Comparison of ENCODE assay signal across 1 cellular context in genomic region chr1:77888429-77889239, GRCh38.
TF ChIP-seq lines count a peak whose summit lies in the region.

Gene NEXN, plus strand, starts transcription at chr1:77888624. Its CDS starts 27,483 bp downstream, at chr1:77916107.

TF ChIP-seq in WTC11, 78 proteins besides CTCF, POLR2A, EP300 and RAD21 (continued from another document and continues in another):
- TF ChIP-seq PRDM15 (CRISPR knock-in tag; IDR thresholded peaks at IDR 0.05) (no peak), RORB (CRISPR knock-in tag; IDR thresholded peaks at IDR 0.05) (no peak), ZNF281 (CRISPR knock-in tag; IDR thresholded peaks at IDR 0.05) (peak; percentile 67; the same call in 1 of the 2 replicates), TEAD1 (CRISPR knock-in tag; IDR thresholded peaks at IDR 0.05) (no peak), ATF1 (CRISPR knock-in tag; IDR thresholded peaks at IDR 0.05) (no peak), TCF7 (CRISPR knock-in tag; IDR thresholded peaks at IDR 0.05; ENCODE audit: low read depth) (no peak), USF1 (CRISPR knock-in tag; IDR thresholded peaks at IDR 0.05) (0 out of 2 replicates have a peak, but pooled peaks have one; percentile 6), SOX15 (CRISPR knock-in tag; IDR thresholded peaks at IDR 0.05) (no peak), GABPB1 (CRISPR knock-in tag; IDR thresholded peaks at IDR 0.05) (no peak), ZNF671 (CRISPR knock-in tag; IDR thresholded peaks at IDR 0.05) (no peak), RELA (CRISPR knock-in tag; IDR thresholded peaks at IDR 0.05; ENCODE audit: borderline replicate concordance) (no peak), USF2 (CRISPR knock-in tag; IDR thresholded peaks at IDR 0.05) (no peak), NFATC4 (CRISPR knock-in tag; IDR thresholded peaks at IDR 0.05) (no peak), TP53 (CRISPR knock-in tag; IDR thresholded peaks at IDR 0.05) (no peak), E2F4 (CRISPR knock-in tag; IDR thresholded peaks at IDR 0.05; ENCODE audit: borderline replicate concordance, low read depth) (no peak), E2F5 (CRISPR knock-in tag; IDR thresholded peaks at IDR 0.05) (no peak), AFF4 (CRISPR knock-in tag; IDR thresholded peaks at IDR 0.05; ENCODE audit: borderline replicate concordance) (no peak), STAT6 (CRISPR knock-in tag; conservative IDR thresholded peaks at IDR 0.05; ENCODE audit: low read depth) (no peak), ZNF423 (CRISPR knock-in tag; IDR thresholded peaks at IDR 0.05) (peak; percentile 55; the same call in 1 of the 2 replicates), ZNF121 (CRISPR knock-in tag; IDR thresholded peaks at IDR 0.05) (peak; percentile 3; the same call in 1 of the 2 replicates), JAZF1 (CRISPR knock-in tag; IDR thresholded peaks at IDR 0.05) (no peak), OVOL2 (CRISPR knock-in tag; IDR thresholded peaks at IDR 0.05; ENCODE audit: borderline replicate concordance) (no peak), ZNF532 (CRISPR knock-in tag; IDR thresholded peaks at IDR 0.05; ENCODE audit: borderline replicate concordance) (no peak), NFE2L1 (CRISPR knock-in tag; IDR thresholded peaks at IDR 0.05) (0 out of 2 replicates have a peak, but pooled peaks have one; percentile 18), EMX1 (CRISPR knock-in tag; IDR thresholded peaks at IDR 0.05) (no peak), PREB (CRISPR knock-in tag; IDR thresholded peaks at IDR 0.05; ENCODE audit: borderline replicate concordance) (no peak), ZSCAN18 (CRISPR knock-in tag; IDR thresholded peaks at IDR 0.05) (no peak), CREM (CRISPR knock-in tag; IDR thresholded peaks at IDR 0.05) (no peak), CREB1 (CRISPR knock-in tag; IDR thresholded peaks at IDR 0.05) (no peak; the same call in 1 of the 2 replicates)
